Comparison of ENCODE assay signal across 1 cellular context in the genomic region with DNA sequence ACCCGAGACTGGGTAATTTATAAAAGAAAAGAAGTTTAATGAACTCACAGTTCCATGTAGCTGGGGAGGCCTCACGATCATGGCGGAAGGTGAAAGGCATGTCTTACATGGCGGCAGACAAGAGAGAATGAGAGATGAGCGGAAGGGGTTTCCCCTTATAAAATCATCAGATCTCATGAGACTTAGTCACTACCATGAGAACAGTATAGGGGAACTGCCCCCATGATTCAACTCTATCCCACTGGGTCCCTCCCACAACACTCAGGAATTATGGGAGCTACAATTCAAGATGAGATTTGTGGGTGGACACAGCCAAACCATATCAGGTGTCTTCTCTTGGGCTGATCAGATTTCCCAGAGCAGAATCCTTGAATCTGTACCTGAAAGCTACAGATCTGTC.
TF ChIP-seq lines count a peak whose summit lies in the region.

No MANE protein-coding gene starts in this region.

TF ChIP-seq in GM12878, 131 proteins besides CTCF, POLR2A, EP300 and RAD21:
- TF ChIP-seq, protein P1, sequence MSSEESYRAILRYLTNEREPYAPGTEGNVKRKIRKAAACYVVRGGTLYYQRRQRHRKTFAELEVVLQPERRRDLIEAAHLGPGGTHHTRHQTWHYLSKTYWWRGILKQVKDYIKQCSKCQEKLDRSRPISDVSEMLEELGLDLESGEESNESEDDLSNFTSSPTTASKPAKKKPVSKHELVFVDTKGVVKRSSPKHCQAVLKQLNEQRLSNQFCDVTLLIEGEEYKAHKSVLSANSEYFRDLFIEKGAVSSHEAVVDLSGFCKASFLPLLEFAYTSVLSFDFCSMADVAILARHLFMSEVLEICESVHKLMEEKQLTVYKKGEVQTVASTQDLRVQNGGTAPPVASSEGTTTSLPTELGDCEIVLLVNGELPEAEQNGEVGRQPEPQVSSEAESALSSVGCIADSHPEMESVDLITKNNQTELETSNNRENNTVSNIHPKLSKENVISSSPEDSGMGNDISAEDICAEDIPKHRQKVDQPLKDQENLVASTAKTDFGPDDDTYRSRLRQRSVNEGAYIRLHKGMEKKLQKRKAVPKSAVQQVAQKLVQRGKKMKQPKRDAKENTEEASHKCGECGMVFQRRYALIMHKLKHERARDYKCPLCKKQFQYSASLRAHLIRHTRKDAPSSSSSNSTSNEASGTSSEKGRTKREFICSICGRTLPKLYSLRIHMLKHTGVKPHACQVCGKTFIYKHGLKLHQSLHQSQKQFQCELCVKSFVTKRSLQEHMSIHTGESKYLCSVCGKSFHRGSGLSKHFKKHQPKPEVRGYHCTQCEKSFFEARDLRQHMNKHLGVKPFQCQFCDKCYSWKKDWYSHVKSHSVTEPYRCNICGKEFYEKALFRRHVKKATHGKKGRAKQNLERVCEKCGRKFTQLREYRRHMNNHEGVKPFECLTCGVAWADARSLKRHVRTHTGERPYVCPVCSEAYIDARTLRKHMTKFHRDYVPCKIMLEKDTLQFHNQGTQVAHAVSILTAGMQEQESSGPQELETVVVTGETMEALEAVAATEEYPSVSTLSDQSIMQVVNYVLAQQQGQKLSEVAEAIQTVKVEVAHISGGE (CRISPR knock-in tag; IDR thresholded peaks at IDR 0.05), result no peak
- TF ChIP-seq USF2 (IDR thresholded peaks at IDR 0.05; ENCODE audit: borderline replicate concordance, low read depth, low read length) (no peak), MEF2A (IDR thresholded peaks at IDR 0.05; ENCODE audit: insufficient read depth, low read depth, low read length) (no peak), SRF (IDR thresholded peaks at IDR 0.05; ENCODE audit: low read depth in 2 of 2, low read length in 2 of 2) (no peak), ZBTB33 (IDR thresholded peaks at IDR 0.05) (0 out of 2 replicates have a peak, but pooled peaks have one; percentile 49)
